12 cellular contexts compared by ENCODE assay signal in genomic region chr19:10113592-10113963, GRCh38. TPM values are rescaled to one million over a fixed set of nuclear protein-coding genes. Genes with fewer than 3 reads are reported as not detected.
DNase-seq lines count a peak whose midpoint lies in the region; ATAC-seq and TF ChIP-seq lines count a peak whose summit lies in the region.
"Had no signal": no experiment of that assay in that cellular context is flagged by ENCODE, and none has a peak within 500 bp of the region (broad histone marks: within the 10 kb centered on the region; RNA-seq: fewer than 3 reads in every experiment).

No MANE protein-coding gene starts in this region.

- H3K9me3 Mint-ChIP-seq in MCF 10A (ENCODE audit: unreplicated experiment) = no peaks in the 10 kb centered on the region
- H3K9me3 Mint-ChIP-seq in dendritic cell treated with granulocyte-macrophage colony-stimulating factor and Interleukin-4, amounts not matched to agents 40 ng/mL and 50 ng/mL, for 4 days = no peaks in the 10 kb centered on the region
- H3K9me3 Mint-ChIP-seq in stimulated activated effector memory CD8-positive, alpha-beta T cell treated with anti-CD3 and anti-CD28 coated beads, Interleukin-12 subunit alpha, Interleukin-12 subunit beta, amount 100 ng/mL, for 72 hours = no peaks in the 10 kb centered on the region

- H3K9me3 ChIP-seq in mammary epithelial cell (replicated peaks; ENCODE audit: insufficient read depth, low read length) (no peaks in the 10 kb centered on the region), OCI-LY3 (ENCODE audit: insufficient read depth, low read length) (no peaks in the 10 kb centered on the region), sigmoid colon (no peaks in the 10 kb centered on the region)
- H3K9me3 ChIP-seq: HAP-1 had no signal

- peaks cover 98% of the 10 kb centered on the region for H3K36me3 Mint-ChIP-seq in MCF 10A (ENCODE audit: insufficient read depth, unreplicated experiment)
- peaks cover 100% of the 10 kb centered on the region for H3K36me3 Mint-ChIP-seq in dendritic cell treated with granulocyte-macrophage colony-stimulating factor and Interleukin-4, amounts not matched to agents 40 ng/mL and 50 ng/mL, for 4 days (ENCODE audit: low read depth)
- peaks cover 100% of the 10 kb centered on the region for H3K36me3 Mint-ChIP-seq in stimulated activated effector memory CD8-positive, alpha-beta T cell treated with anti-CD3 and anti-CD28 coated beads, Interleukin-12 subunit alpha, Interleukin-12 subunit beta, amount 100 ng/mL, for 72 hours

- 27% methylated on average over 8 of the region's 19 CpGs for WGBS in mammary epithelial cell (ENCODE audit: low coverage, missing lambda C conversion rate)
- 76 to 77% methylated on average over 19 of the region's 19 CpGs for WGBS in sigmoid colon, 2 donors

- H4K20me1 ChIP-seq in mammary epithelial cell (ENCODE audit: insufficient read depth, low read length) (peaks cover 5% of the 10 kb centered on the region), OCI-LY3 (ENCODE audit: insufficient read depth, low read length) (no peaks in the 10 kb centered on the region; the same call in 1 of the 2 replicates)

- H3K36me3 ChIP-seq in mammary epithelial cell (ENCODE audit: insufficient read depth, low read length) (peaks cover 14% of the 10 kb centered on the region), OCI-LY3 (replicated peaks; ENCODE audit: low read depth, low read length) (peaks cover 58% of the 10 kb centered on the region), sigmoid colon (peaks cover 45 to 83% (median 58%) of the 10 kb centered on the region in 4 donors)

- no peaks in the 10 kb centered on the region for H3K27me3 ChIP-seq in mammary epithelial cell (ENCODE audit: insufficient read depth, low read length)
- H3K27me3 ChIP-seq in OCI-LY3 (ENCODE audit: low read depth, low read length) = no peaks in the 10 kb centered on the region
- no peaks in the 10 kb centered on the region for H3K27me3 ChIP-seq in sigmoid colon

- H2AFZ ChIP-seq in mammary epithelial cell (ENCODE audit: low read depth, low read length) (no peak overlapping the region), OCI-LY3 (ENCODE audit: low read depth, low read length) (no peak overlapping the region)

- dilution Hi-C loops in mammary epithelial cell (cut with HindIII; ENCODE audit: low sequenced_read_pairs) = no loop called here

- in situ Hi-C loops in mammary epithelial cell (cut with MboI; ENCODE audit: low sequenced_read_pairs in 2 of 2) = no loop called here

- H3K4me3 ChIP-seq in mammary epithelial cell (replicated peaks in 1 of 3; ENCODE audit: insufficient read depth in 1 of 3, low read depth in 2 of 3, low read length in 3 of 3) (no peak overlapping the region), OCI-LY3 (ENCODE audit: low read length) (no peak overlapping the region), sigmoid colon (no peak overlapping the region)
- H3K4me3 ChIP-seq: HAP-1, smooth muscle cell had no signal

- CTCF ChIA-PET in MCF 10A (lab: Yijun Ruan, JAX) = interaction anchor here (0.5 to 0.7 kb wide), 5 partner anchors 15 to 304 kb away, joined by 3 to 5 read pairs (median 3); no protein-coding TSS in a partner anchor
- CTCF ChIA-PET in mammary epithelial cell (lab: Charles Lee; ENCODE audit: low non-redundant PET) = no interaction called here

- intact Hi-C loops in MCF 10A (cut with micrococcal nuclease) = loop anchor here (5.0 kb wide), 1 partner anchor 181 kb away; no protein-coding TSS in a partner anchor
- intact Hi-C loops in mammary epithelial cell (cut with micrococcal nuclease) = loop anchor here (1.0 to 2.0 kb wide), 4 partner anchors 39 to 179 kb away; no protein-coding TSS in a partner anchor
- intact Hi-C loops in dendritic cell treated with granulocyte-macrophage colony-stimulating factor and Interleukin-4, amounts not matched to agents 40 ng/mL and 50 ng/mL, for 4 days (cut with micrococcal nuclease) = no loop called here
- intact Hi-C loops in sigmoid colon (cut with DNase I) = no loop called here

- POLR2A ChIA-PET in MCF 10A (lab: Yijun Ruan, JAX) = interaction anchor here (1.4 to 2.9 kb wide), 3 partner anchors 10 to 18 kb away, joined by 5 to 12 read pairs (median 7); partner anchors contain the start of gene ANGPTL6

- H3K9ac ChIP-seq in mammary epithelial cell (ENCODE audit: insufficient read depth, low read length) (no peak overlapping the region), OCI-LY3 (ENCODE audit: low read length) (no peak overlapping the region)

- TF ChIP-seq CTCF in MCF 10A (IDR thresholded peaks at IDR 0.05; ENCODE audit: unreplicated experiment) (no peak), mammary epithelial cell (conservative IDR thresholded peaks at IDR 0.05 in 1 of 2, IDR thresholded peaks at IDR 0.05 in 1 of 2; ENCODE audit: extremely low read depth in 1 of 2, insufficient read depth in 1 of 2, low read depth in 1 of 2, low read length in 2 of 2) (no peak), OCI-LY3 (IDR thresholded peaks at IDR 0.05; ENCODE audit: low read depth, low read length) (no peak), sigmoid colon (IDR thresholded peaks at IDR 0.05) (no peak)

- H3K27ac ChIP-seq in mammary epithelial cell (ENCODE audit: insufficient read depth, low read depth, low read length) (no peak overlapping the region), OCI-LY3 (ENCODE audit: low read length) (peak overlapping the region; percentile 70), sigmoid colon (no peak overlapping the region)

- H3K4me3 Mint-ChIP-seq in MCF 10A (ENCODE audit: unreplicated experiment) = no peak overlapping the region
- H3K4me3 Mint-ChIP-seq in dendritic cell treated with granulocyte-macrophage colony-stimulating factor and Interleukin-4, amounts not matched to agents 40 ng/mL and 50 ng/mL, for 4 days = peak overlapping the region; percentile 98
- peak overlapping the region; percentile 91 for H3K4me3 Mint-ChIP-seq in stimulated activated effector memory CD8-positive, alpha-beta T cell treated with anti-CD3 and anti-CD28 coated beads, Interleukin-12 subunit alpha, Interleukin-12 subunit beta, amount 100 ng/mL, for 72 hours

- no peak for TF ChIP-seq EP300 in sigmoid colon (IDR thresholded peaks at IDR 0.05)

- H3K4me2 ChIP-seq in mammary epithelial cell (ENCODE audit: insufficient read depth, low read depth, low read length) (no peak overlapping the region), OCI-LY3 (ENCODE audit: low read length) (no peak overlapping the region)
- H3K4me2 ChIP-seq: smooth muscle cell had no signal

- TF ChIP-seq POLR2A in sigmoid colon (IDR thresholded peaks at IDR 0.05) = no peak

- H3K79me2 ChIP-seq in mammary epithelial cell (ENCODE audit: insufficient read depth, low read length) = peaks cover 45% of the 10 kb centered on the region
- H3K79me2 ChIP-seq in OCI-LY3 (ENCODE audit: low read length) = peaks cover 21% of the 10 kb centered on the region

- BruUV-seq in MCF 10A (replicated peaks; lab: Mats Ljungman, UMichigan) (no TSS peak), mammary epithelial cell (replicated peaks; lab: Mats Ljungman, UMichigan) (no TSS peak)

- peaks cover 10% of the 10 kb centered on the region for H3K4me1 Mint-ChIP-seq in MCF 10A (ENCODE audit: insufficient read depth, unreplicated experiment)
- H3K4me1 Mint-ChIP-seq in dendritic cell treated with granulocyte-macrophage colony-stimulating factor and Interleukin-4, amounts not matched to agents 40 ng/mL and 50 ng/mL, for 4 days (ENCODE audit: low read depth) = peaks cover 89% of the 10 kb centered on the region
- peaks cover 72% of the 10 kb centered on the region for H3K4me1 Mint-ChIP-seq in stimulated activated effector memory CD8-positive, alpha-beta T cell treated with anti-CD3 and anti-CD28 coated beads, Interleukin-12 subunit alpha, Interleukin-12 subunit beta, amount 100 ng/mL, for 72 hours

- DNase-seq in MCF 10A (ENCODE audit: unreplicated experiment) = peak; percentile 9
- no peak for DNase-seq in mammary epithelial cell
- no peak for DNase-seq in stimulated activated effector memory CD8-positive, alpha-beta T cell treated with anti-CD3 and anti-CD28 coated beads, Interleukin-12 subunit alpha, Interleukin-12 subunit beta, amount 100 ng/mL, for 72 hours (ENCODE audit: low spot score in 2 of 2)
- DNase-seq in sigmoid colon = no peak
- DNase-seq in DMS 273 (lab: John Stamatoyannopoulos, UW; ENCODE audit: unreplicated experiment) = no peak
- DNase-seq: kidney glomerular epithelial cell had no signal

- ATAC-seq in stimulated activated effector memory CD8-positive, alpha-beta T cell treated with anti-CD3 and anti-CD28 coated beads, Interleukin-12 subunit alpha, Interleukin-12 subunit beta, amount 100 ng/mL, for 72 hours = no peak
- no peak for ATAC-seq in GM21529 (IDR thresholded peaks at IDR 0.05; ENCODE audit: unreplicated experiment)

- H3K4me1 ChIP-seq in mammary epithelial cell (ENCODE audit: insufficient read depth, low read length) (peaks cover 4% of the 10 kb centered on the region), OCI-LY3 (ENCODE audit: low read length) (peaks cover 25% of the 10 kb centered on the region), sigmoid colon (peaks cover 0 to 26% (median 7%) of the 10 kb centered on the region in 4 donors)
- H3K4me1 ChIP-seq: HAP-1 had no signal

- H3K27me3 Mint-ChIP-seq in MCF 10A (ENCODE audit: insufficient read depth, unreplicated experiment) = no peaks in the 10 kb centered on the region
- no peaks in the 10 kb centered on the region for H3K27me3 Mint-ChIP-seq in dendritic cell treated with granulocyte-macrophage colony-stimulating factor and Interleukin-4, amounts not matched to agents 40 ng/mL and 50 ng/mL, for 4 days

- H3K27ac Mint-ChIP-seq in MCF 10A (ENCODE audit: low read depth, unreplicated experiment) = no peak overlapping the region
- peak overlapping the region; percentile 98 for H3K27ac Mint-ChIP-seq in dendritic cell treated with granulocyte-macrophage colony-stimulating factor and Interleukin-4, amounts not matched to agents 40 ng/mL and 50 ng/mL, for 4 days
- peak overlapping the region; percentile 94 for H3K27ac Mint-ChIP-seq in stimulated activated effector memory CD8-positive, alpha-beta T cell treated with anti-CD3 and anti-CD28 coated beads, Interleukin-12 subunit alpha, Interleukin-12 subunit beta, amount 100 ng/mL, for 72 hours

RNA-seq across cellular contexts. Expression of gene P2RY11, which starts 2.1 kb away (rescaled TPM):
- total RNA-seq in MCF 10A (2022) (36.1 and 43.1 TPM in 2 replicates), mammary epithelial cell (10 to 100 TPM in 1 of 2 donors, 1 to 10 TPM in 1; 2.5 to 22.2 TPM), sigmoid colon (10 to 100 TPM in 1 of 4 donors, 1 to 10 TPM in 3; 2.9 to 10.3 (median 6.3) TPM)
- polyA plus RNA-seq in mammary epithelial cell (5.0 TPM), sigmoid colon (10 to 100 TPM in 1 of 3 donors, 1 to 10 TPM in 2; 1.2 to 18.5 (median 1.8) TPM)
- polyA minus RNA-seq in mammary epithelial cell = not detected

RNA-seq across cellular contexts. Expression of gene EIF3G, which starts 6.1 kb away (rescaled TPM):
- 224 and 249 TPM in 2 replicates for total RNA-seq in MCF 10A (2022)
- total RNA-seq in mammary epithelial cell = 100 to 1,000 TPM; 178 to 223 TPM
- polyA plus RNA-seq in mammary epithelial cell = 178 TPM
- 105 TPM for polyA minus RNA-seq in mammary epithelial cell
- total RNA-seq in sigmoid colon = 100 to 1,000 TPM; 278 to 392 (median 336) TPM
- 100 to 1,000 TPM; 103 to 210 (median 202) TPM for polyA plus RNA-seq in sigmoid colon

RNA-seq across cellular contexts. Expression of gene PPAN, which starts 7.4 kb away (rescaled TPM):
- 95.0 and 123 TPM in 2 replicates for total RNA-seq in MCF 10A (2022)
- total RNA-seq in mammary epithelial cell = 10 to 100 TPM; 26.8 to 72.6 TPM
- 40.6 TPM for polyA plus RNA-seq in mammary epithelial cell
- polyA minus RNA-seq in mammary epithelial cell = 97.0 TPM
- 10 to 100 TPM; 24.6 to 29.1 (median 25.8) TPM for total RNA-seq in sigmoid colon
- polyA plus RNA-seq in sigmoid colon = 10 to 100 TPM; 16.2 to 58.7 (median 18.5) TPM

RNA-seq across cellular contexts. Expression of gene ANGPTL6, which starts 11.1 kb away (rescaled TPM):
- 0.44 TPM in 1 of 2 replicates, not detected in the other for total RNA-seq in MCF 10A (2022)
- total RNA-seq in mammary epithelial cell = not detected
- 0.26 TPM for polyA plus RNA-seq in mammary epithelial cell
- polyA minus RNA-seq in mammary epithelial cell = not detected
- not detected for total RNA-seq in sigmoid colon
- 1 to 10 TPM in 1 of 3 donors, under 1 TPM in 1, not detected in 1; 0.69 to 1.6 TPM for polyA plus RNA-seq in sigmoid colon
- total RNA-seq: astrocyte had no signal

RNA-seq across cellular contexts. Expression of gene SHFL, which starts 27.5 kb away (rescaled TPM):
- total RNA-seq in MCF 10A (2022) (11.9 and 17.6 TPM in 2 replicates), mammary epithelial cell (10 to 100 TPM; 14.3 to 22.4 TPM), sigmoid colon (10 to 100 TPM; 25.3 to 44.9 (median 27.9) TPM)
- polyA plus RNA-seq in mammary epithelial cell (17.5 TPM), sigmoid colon (10 to 100 TPM; 17.1 to 39.0 (median 23.4) TPM)
- 9.3 TPM for polyA minus RNA-seq in mammary epithelial cell

Comparison
In these comparisons a context has a peak if more than half of its experiments do, and no peak if none do; other contexts are left out.
1. intact Hi-C loops: an anchor here in MCF 10A (5.0 kb wide) and mammary epithelial cell (1.0 to 2.0 kb wide); none called in dendritic cell treated with granulocyte-macrophage colony-stimulating factor and Interleukin-4, amounts not matched to agents 40 ng/mL and 50 ng/mL, for 4 days and sigmoid colon.